Comparison of ENCODE assay signal across 24 cellular contexts in genomic region chr12:132803883-132804282, GRCh38. TPM values are rescaled to one million over a fixed set of nuclear protein-coding genes. Genes with fewer than 3 reads are reported as not detected.
DNase-seq lines count a peak whose midpoint lies in the region; TF ChIP-seq lines count a peak whose summit lies in the region.
"Had no signal": no experiment of that assay in that cellular context is flagged by ENCODE, and none has a peak within 500 bp of the region (broad histone marks: within the 10 kb centered on the region; RNA-seq: fewer than 3 reads in every experiment).

No MANE protein-coding gene starts in this region.

- H3K36me3 ChIP-seq in HUES6 (ENCODE audit: control insufficient read depth, insufficient read depth, low read length) = peaks cover 86% of the 10 kb centered on the region
- peaks cover 89% of the 10 kb centered on the region for H3K36me3 ChIP-seq in left ventricle myocardium inferior
- peaks cover 97% of the 10 kb centered on the region for H3K36me3 ChIP-seq in suprapubic skin

- H3K4me3 ChIP-seq in HUES6 (ENCODE audit: low read depth, low read length) (no peak overlapping the region), epithelial cell of esophagus (ENCODE audit: low read length) (no peak overlapping the region), left ventricle myocardium inferior (no peak overlapping the region), suprapubic skin (no peak overlapping the region)
- H3K4me3 ChIP-seq: ascending aorta, esophagus muscularis mucosa, left lung, sigmoid colon, SJCRH30 had no signal

- WGBS in suprapubic skin = 82% methylated on average over 16 of the region's 16 CpGs

- intact Hi-C loops in left ventricle myocardium inferior (cut with micrococcal nuclease) = no loop called here

- TF ChIP-seq POLR2A in suprapubic skin (IDR thresholded peaks at IDR 0.05) = no peak

- H3K9me3 ChIP-seq in HUES6 (ENCODE audit: control insufficient read depth, insufficient read depth, low read depth, low read length) (no peaks in the 10 kb centered on the region), left ventricle myocardium inferior (replicated peaks) (no peaks in the 10 kb centered on the region), suprapubic skin (no peaks in the 10 kb centered on the region)
- H3K9me3 ChIP-seq: ascending aorta, esophagus muscularis mucosa, left lung, neutrophil, sigmoid colon, SJCRH30 had no signal

- TF ChIP-seq CTCF in epithelial cell of esophagus (IDR thresholded peaks at IDR 0.05; ENCODE audit: insufficient read depth, low read depth, low read length, missing control alignments) = no peak
- no peak for TF ChIP-seq CTCF in left ventricle myocardium inferior (IDR thresholded peaks at IDR 0.05; ENCODE audit: borderline replicate concordance)
- no peak for TF ChIP-seq CTCF in suprapubic skin (IDR thresholded peaks at IDR 0.05)

- H3K27ac ChIP-seq in HUES6 (ENCODE audit: low read depth, low read length) = 0 out of 2 replicates have a peak overlapping the region, but pooled peaks have one; percentile 12
- H3K27ac ChIP-seq in left ventricle myocardium inferior (replicated peaks) = no peak overlapping the region
- H3K27ac ChIP-seq in suprapubic skin = peak overlapping the region; percentile 8
- H3K27ac ChIP-seq: ascending aorta, esophagus muscularis mucosa, left lung, neutrophil, sigmoid colon, SJCRH30 had no signal

- H3K4me1 ChIP-seq in HUES6 (ENCODE audit: control insufficient read depth, insufficient read depth, low read length) (peaks cover 6% of the 10 kb centered on the region; the same call in 1 of the 2 replicates), left ventricle myocardium inferior (peaks cover 5% of the 10 kb centered on the region), suprapubic skin (no peaks in the 10 kb centered on the region)
- H3K4me1 ChIP-seq: ascending aorta, esophagus muscularis mucosa, left lung, sigmoid colon, SJCRH30 had no signal

- DNase-seq in epithelial cell of esophagus (ENCODE audit: low read depth) = peak; percentile 20
- DNase-seq in left ventricle myocardium inferior = peak; percentile 49
- DNase-seq in suprapubic skin (ENCODE audit: low spot score in 2 of 2) = peak in 1 of 2 donors; percentile 86
- DNase-seq in SW480 (ENCODE audit: low spot score) = no peak
- DNase-seq in NCI-H187 treated with DMSO at 0.1 percent for 48 hours (lab: John Stamatoyannopoulos, UW) = no peak
- no peak for DNase-seq in kidney tubule cell (ENCODE audit: low spot score)
- DNase-seq: activated CD4-positive, alpha-beta T cell treated with anti-CD3 and anti-CD28 coated beads for 48 hours; activated gamma-delta T cell; activated naive CD8-positive, alpha-beta T cell treated with anti-CD3 and anti-CD28 coated beads for 36 hours; DMS79 treated with DMSO at 0.1 percent for 48 hours; GOT3; HFFc6; IMR-90; naive B cell; NCI-H146; NCI-H510A; sigmoid colon; SJCRH30; stimulated activated CD4-positive, alpha-beta T cell treated with anti-CD3 and anti-CD28 coated beads, Interleukin-4, amount 100 ng/mL, for 24 hours had no signal

- no peak overlapping the region for H3K9ac ChIP-seq in HUES6 (ENCODE audit: low read length)

- TF ChIP-seq EP300 in suprapubic skin (IDR thresholded peaks at IDR 0.05) = no peak

- H3K27me3 ChIP-seq in HUES6 (ENCODE audit: control insufficient read depth, insufficient read depth, low read length) = no peaks in the 10 kb centered on the region
- no peaks in the 10 kb centered on the region for H3K27me3 ChIP-seq in left ventricle myocardium inferior (ENCODE audit: low read depth)
- H3K27me3 ChIP-seq in suprapubic skin = no peaks in the 10 kb centered on the region
- H3K27me3 ChIP-seq: ascending aorta, esophagus muscularis mucosa, left lung, neutrophil, sigmoid colon, SJCRH30 had no signal

RNA-seq across cellular contexts. Expression of gene GOLGA3, which starts 24.8 kb away (rescaled TPM):
- total RNA-seq in left ventricle myocardium inferior (33.0 TPM), suprapubic skin (10 to 100 TPM; 75.8 to 98.4 (median 81.0) TPM)

RNA-seq across cellular contexts. Expression of gene ANKLE2, which starts 42.3 kb away (rescaled TPM):
- 21.2 TPM for total RNA-seq in left ventricle myocardium inferior
- 100 to 1,000 TPM in 2 of 4 donors, 10 to 100 TPM in 2; 74.7 to 222 (median 111) TPM for total RNA-seq in suprapubic skin

Comparison
In these comparisons a context has a peak if more than half of its experiments do, and no peak if none do; other contexts are left out.
1. DNase-seq: peak in epithelial cell of esophagus (single experiment) and left ventricle myocardium inferior (single experiment); none in SW480 (single experiment), NCI-H187 treated with DMSO at 0.1 percent for 48 hours (single experiment) and kidney tubule cell (single experiment).